Comparison of ENCODE assay signal across 8 cellular contexts in genomic region chr9:4983541-4984165, GRCh38. TPM values are rescaled to one million over a fixed set of nuclear protein-coding genes. Genes with fewer than 3 reads are reported as not detected.
DNase-seq lines count a peak whose midpoint lies in the region; ATAC-seq and TF ChIP-seq lines count a peak whose summit lies in the region.

No MANE protein-coding gene starts in this region.

- BruUV-seq in Panc1 (replicated peaks; lab: Mats Ljungman, UMichigan), result no TSS peak

- intact Hi-C loops in Panc1 (cut with micrococcal nuclease; ENCODE audit: unreplicated experiment), result loop anchor here (2.0 kb wide), 1 partner anchor 55 kb away; no protein-coding TSS in a partner anchor

- H3K27ac ChIP-seq in Panc1 (ENCODE audit: low read length), result 0 out of 2 replicates have a peak overlapping the region, but pooled peaks have one; percentile 61
- H3K27ac ChIP-seq in epithelial cell of prostate, result peak overlapping the region; percentile 94

- TF ChIP-seq POLR2A in GM19193 (IDR thresholded peaks at IDR 0.05; ENCODE audit: extremely low read depth, insufficient read depth, insufficient read length), result peak; percentile 12

- H3K36me3 ChIP-seq in Panc1 (ENCODE audit: control insufficient read depth, insufficient read depth, low read length), result no peaks in the 10 kb centered on the region; the same call in 1 of the 2 replicates
- no peaks in the 10 kb centered on the region for H3K36me3 ChIP-seq in BE2C

- H3K4me1 ChIP-seq in Panc1 (ENCODE audit: control insufficient read depth, insufficient read depth, low read length) (peaks cover 3% of the 10 kb centered on the region; the same call in 1 of the 2 replicates), BE2C (no peaks in the 10 kb centered on the region)

- ATAC-seq in Panc1 (no peak), omental fat pad (ENCODE audit: low FRiP score) (no peak)

- DNase-seq in Panc1 (ENCODE audit: low read depth, low spot score), result no peak
- DNase-seq in epithelial cell of prostate (ENCODE audit: low read depth, low spot score), result no peak
- DNase-seq in retinal pigment epithelial cell (ENCODE audit: low read depth), result no peak
- no peak for DNase-seq in HEK293T (ENCODE audit: extremely low spot score)
- no peak for DNase-seq in BE2C
- no peak for DNase-seq in omental fat pad (ENCODE audit: low spot score)
- no peak for DNase-seq in NCI-H1092 (lab: John Stamatoyannopoulos, UW)

- H3K9me3 ChIP-seq in Panc1 (ENCODE audit: control insufficient read depth, insufficient read depth, low read depth, low read length), result no peaks in the 10 kb centered on the region
- H3K9me3 ChIP-seq in BE2C, result no peaks in the 10 kb centered on the region

- no peak for TF ChIP-seq CTCF in Panc1 (IDR thresholded peaks at IDR 0.05)
- no peak for TF ChIP-seq CTCF in retinal pigment epithelial cell (conservative IDR thresholded peaks at IDR 0.05; ENCODE audit: low read depth, low read length)
- no peak for TF ChIP-seq CTCF in BE2C (IDR thresholded peaks at IDR 0.05; ENCODE audit: low read depth, low read length)
- no peak for TF ChIP-seq CTCF in omental fat pad (IDR thresholded peaks at IDR 0.05)

- H3K27me3 ChIP-seq in Panc1 (ENCODE audit: control insufficient read depth, insufficient read depth, low read length), result no peaks in the 10 kb centered on the region
- H3K27me3 ChIP-seq in BE2C, result peaks cover 10% of the 10 kb centered on the region

- CTCF ChIA-PET in Panc1 (lab: Charles Lee) (no interaction called here), HEK293T (lab: Yijun Ruan, JAX) (no interaction called here)

- H3K4me3 ChIP-seq in Panc1 (ENCODE audit: low read depth in 2 of 2, low read length in 2 of 2) (peak overlapping the region; percentile 57 to 60), retinal pigment epithelial cell (ENCODE audit: low read length) (peak overlapping the region; percentile 71), BE2C (ENCODE audit: low read depth, low read length) (no peak overlapping the region)

- POLR2A ChIA-PET in Panc1 (lab: Charles Lee), result no interaction called here
- POLR2A ChIA-PET in HEK293T (lab: Yijun Ruan, JAX), result interaction anchor here (1.1 kb wide), 1 partner anchor 242 kb away, joined by 3 read pairs; no protein-coding TSS in a partner anchor

- in situ Hi-C loops in Panc1 (cut with HindIII; ENCODE audit: low pct_unique_long_range_greater_than_20kb, low sequenced_read_pairs), result no loop called here

TF ChIP-seq in HEK293T, 16 proteins besides CTCF, POLR2A, EP300 and RAD21:
- TF ChIP-seq NFRKB (IDR thresholded peaks at IDR 0.05), result no peak

RNA-seq across cellular contexts. Expression of gene JAK2, which starts 1.4 kb away (rescaled TPM):
- total RNA-seq in Panc1 (2021; ENCODE audit: unreplicated experiment) (2.3 TPM), omental fat pad (10 to 100 TPM; 19.6 to 50.4 (median 30.1) TPM)
- 0.56 TPM for polyA plus RNA-seq in Panc1 (2012; ENCODE audit: insufficient read length)
- 0.22 TPM for polyA plus RNA-seq in BE2C (2012; ENCODE audit: insufficient read depth, insufficient read length, low read depth)
